2 cellular contexts compared by ENCODE assay signal in genomic region chr4:76339364-76339763, GRCh38.
TF ChIP-seq lines count a peak whose summit lies in the region.

No MANE protein-coding gene starts in this region.

TF ChIP-seq in IMR-90, 13 proteins besides CTCF, POLR2A, EP300 and RAD21:
- TF ChIP-seq RCOR1 (IDR thresholded peaks at IDR 0.05; ENCODE audit: insufficient replicate concordance, low read length) = no peak
- no peak for TF ChIP-seq CEBPB (IDR thresholded peaks at IDR 0.05; ENCODE audit: low read depth, low read length)
- TF ChIP-seq MAFK (IDR thresholded peaks at IDR 0.05; ENCODE audit: low read depth, low read length) = no peak
- TF ChIP-seq RFX5 (IDR thresholded peaks at IDR 0.05; ENCODE audit: low read depth, low read length) = no peak
- TF ChIP-seq CHD1 (IDR thresholded peaks at IDR 0.05; ENCODE audit: low read depth, low read length) = no peak
- TF ChIP-seq USF2 (IDR thresholded peaks at IDR 0.05; ENCODE audit: low read depth, low read length) = no peak

TF ChIP-seq in K562, 482 proteins besides CTCF, POLR2A, EP300 and RAD21:
- no peak for TF ChIP-seq RFX1 (IDR thresholded peaks at IDR 0.05)
